Comparison of ENCODE assay signal across 1 cellular context in genomic region chr17:42845918-42846593, GRCh38.
TF ChIP-seq lines count a peak whose summit lies in the region.

No MANE protein-coding gene starts in this region.

TF ChIP-seq in HepG2, 621 proteins besides CTCF, POLR2A, EP300 and RAD21:
- TF ChIP-seq SP5 (CRISPR knock-in tag; IDR thresholded peaks at IDR 0.05; ENCODE audit: borderline replicate concordance, low read depth) (no peak), ZNF607 (CRISPR knock-in tag; IDR thresholded peaks at IDR 0.05; ENCODE audit: borderline replicate concordance) (no peak), ZC3H13 (CRISPR knock-in tag; IDR thresholded peaks at IDR 0.05) (0 out of 2 replicates have a peak, but pooled peaks have one; percentile 16), TCF12 (IDR thresholded peaks at IDR 0.05) (no peak), TCF12 (CRISPR knock-in tag; IDR thresholded peaks at IDR 0.05) (0 out of 2 replicates have a peak, but pooled peaks have one; percentile 21), ZNF180 (CRISPR knock-in tag; IDR thresholded peaks at IDR 0.05; ENCODE audit: borderline replicate concordance, low read depth) (no peak), ZNF253 (CRISPR knock-in tag; IDR thresholded peaks at IDR 0.05; ENCODE audit: borderline replicate concordance) (no peak), THAP8 (CRISPR knock-in tag; IDR thresholded peaks at IDR 0.05; ENCODE audit: borderline replicate concordance) (no peak)
- TF ChIP-seq, protein P1, sequence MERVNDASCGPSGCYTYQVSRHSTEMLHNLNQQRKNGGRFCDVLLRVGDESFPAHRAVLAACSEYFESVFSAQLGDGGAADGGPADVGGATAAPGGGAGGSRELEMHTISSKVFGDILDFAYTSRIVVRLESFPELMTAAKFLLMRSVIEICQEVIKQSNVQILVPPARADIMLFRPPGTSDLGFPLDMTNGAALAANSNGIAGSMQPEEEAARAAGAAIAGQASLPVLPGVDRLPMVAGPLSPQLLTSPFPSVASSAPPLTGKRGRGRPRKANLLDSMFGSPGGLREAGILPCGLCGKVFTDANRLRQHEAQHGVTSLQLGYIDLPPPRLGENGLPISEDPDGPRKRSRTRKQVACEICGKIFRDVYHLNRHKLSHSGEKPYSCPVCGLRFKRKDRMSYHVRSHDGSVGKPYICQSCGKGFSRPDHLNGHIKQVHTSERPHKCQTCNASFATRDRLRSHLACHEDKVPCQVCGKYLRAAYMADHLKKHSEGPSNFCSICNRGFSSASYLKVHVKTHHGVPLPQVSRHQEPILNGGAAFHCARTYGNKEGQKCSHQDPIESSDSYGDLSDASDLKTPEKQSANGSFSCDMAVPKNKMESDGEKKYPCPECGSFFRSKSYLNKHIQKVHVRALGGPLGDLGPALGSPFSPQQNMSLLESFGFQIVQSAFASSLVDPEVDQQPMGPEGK (CRISPR knock-in tag; IDR thresholded peaks at IDR 0.05), result no peak
- TF ChIP-seq, protein P2, sequence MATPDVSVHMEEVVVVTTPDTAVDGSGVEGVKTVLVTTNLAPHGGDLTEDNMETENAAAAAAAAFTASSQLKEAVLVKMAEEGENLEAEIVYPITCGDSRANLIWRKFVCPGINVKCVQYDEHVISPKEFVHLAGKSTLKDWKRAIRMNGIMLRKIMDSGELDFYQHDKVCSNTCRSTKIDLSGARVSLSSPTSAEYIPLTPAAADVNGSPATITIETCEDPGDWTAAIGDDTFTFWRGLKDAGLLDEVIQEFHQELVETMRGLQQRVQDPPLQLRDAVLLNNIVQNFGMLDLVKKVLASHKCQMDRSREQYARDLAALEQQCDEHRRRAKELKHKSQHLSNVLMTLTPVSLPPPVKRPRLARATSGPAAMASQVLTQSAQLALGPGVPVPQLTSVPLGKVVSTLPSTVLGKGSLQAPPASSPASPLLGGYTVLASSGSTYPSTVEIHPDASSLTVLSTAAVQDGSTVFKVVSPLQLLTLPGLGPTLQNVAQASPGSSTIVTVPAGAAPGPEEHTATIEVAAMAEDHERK (CRISPR knock-in tag; IDR thresholded peaks at IDR 0.05; ENCODE audit: low read depth), result no peak
